Comparison of ENCODE assay signal across 31 cellular contexts in genomic region chr11:108596701-108597100, GRCh38.
"Had no signal": no experiment of that assay in that cellular context is flagged by ENCODE, and none has a peak within 500 bp of the region (broad histone marks: within the 10 kb centered on the region; RNA-seq: fewer than 3 reads in every experiment).

No MANE protein-coding gene starts in this region.

- H3K9me3 Mint-ChIP-seq: activated B cell treated with CpG ODN at 0.5 μM for 24 hours; activated CD4-positive, alpha-beta memory T cell treated with anti-CD3 and anti-CD28 coated beads for 36 hours; activated naive CD4-positive, alpha-beta T cell treated with anti-CD3 and anti-CD28 coated beads for 36 hours; activated naive CD4-positive, alpha-beta T cell treated with anti-CD3 and anti-CD28 coated beads, Interleukin-2, amount 50 U/mL, for 24 hours; activated naive CD8-positive, alpha-beta T cell treated with anti-CD3 and anti-CD28 coated beads for 36 hours; activated naive CD8-positive, alpha-beta T cell treated with anti-CD3 and anti-CD28 coated beads, Interleukin-2, amount 50 U/mL, for 24 hours; activated T-helper 1 cell treated with anti-CD3 and anti-CD28 coated beads, Interleukin-12 subunit alpha, Interleukin-12 subunit beta, Interleukin-2, Interleukin-4 antibody, amounts not matched to agents 30 ng/mL and 10 ng/mL and 1 ng/mL, durations not matched to agents 14 hours and 24 hours and 36 hours; activated T-helper 2 cell treated with anti-CD3 and anti-CD28 coated beads, Interferon-gamma antibody, Interleukin-2, Interleukin-4, amounts not matched to agents 10 μg/mL and 5 μg/mL and 100 μg/mL, durations not matched to agents 14 hours and 24 hours and 36 hours; T-helper 2 cell treated with Interferon-gamma antibody and Interleukin-4, amounts not matched to agents 5 μg/mL and 100 μg/mL, for 36 hours had no signal

- H3K36me3 Mint-ChIP-seq: activated CD4-positive, alpha-beta memory T cell treated with anti-CD3 and anti-CD28 coated beads for 36 hours; activated naive CD4-positive, alpha-beta T cell treated with anti-CD3 and anti-CD28 coated beads, Interleukin-2, amount 50 U/mL, for 24 hours had no signal

- H3K9me3 ChIP-seq: adrenal gland, body of pancreas, esophagus squamous epithelium had no signal

- H3K27me3 ChIP-seq: body of pancreas had no signal

- H3K4me3 Mint-ChIP-seq: activated B cell treated with CpG ODN at 0.5 μM for 24 hours; activated CD4-positive, alpha-beta memory T cell treated with anti-CD3 and anti-CD28 coated beads for 36 hours; activated CD8-positive, alpha-beta memory T cell treated with anti-CD3 and anti-CD28 coated beads, Interleukin-2, amount 10 ng/mL, durations not matched to agents 7 days and 5 days; activated CD8-positive, alpha-beta T cell treated with anti-CD3 and anti-CD28 coated beads, Interleukin-2, amount 10 ng/mL, durations not matched to agents 7 days and 5 days; activated naive CD4-positive, alpha-beta T cell treated with anti-CD3 and anti-CD28 coated beads for 36 hours; activated naive CD4-positive, alpha-beta T cell treated with anti-CD3 and anti-CD28 coated beads, Interleukin-2, amount 50 U/mL, for 24 hours; activated naive CD8-positive, alpha-beta T cell treated with anti-CD3 and anti-CD28 coated beads for 36 hours; activated naive CD8-positive, alpha-beta T cell treated with anti-CD3 and anti-CD28 coated beads, Interleukin-2, amount 50 U/mL, for 24 hours; activated T-helper 1 cell treated with anti-CD3 and anti-CD28 coated beads, Interleukin-12 subunit alpha, Interleukin-12 subunit beta, Interleukin-2, Interleukin-4 antibody, amounts not matched to agents 30 ng/mL and 10 ng/mL and 1 ng/mL, durations not matched to agents 14 hours and 24 hours and 36 hours; T-helper 17 cell; T-helper 2 cell treated with Interferon-gamma antibody and Interleukin-4, amounts not matched to agents 5 μg/mL and 100 μg/mL, for 36 hours had no signal

- ATAC-seq: activated CD4-positive, CD25-positive, alpha-beta regulatory T cell treated with anti-CD3 and anti-CD28 coated beads, Interleukin-2, amount 50 U/mL, for 24 hours; activated CD8-positive, alpha-beta memory T cell treated with anti-CD3 and anti-CD28 coated beads, Interleukin-2, amount 10 ng/mL, durations not matched to agents 7 days and 5 days; activated CD8-positive, alpha-beta T cell treated with anti-CD3 and anti-CD28 coated beads, Interleukin-2, amount 10 ng/mL, durations not matched to agents 7 days and 5 days; activated naive CD8-positive, alpha-beta T cell treated with anti-CD3 and anti-CD28 coated beads, Interleukin-2, amount 50 U/mL, for 24 hours; body of pancreas; T-helper 17 cell had no signal

- H3K27ac Mint-ChIP-seq: activated B cell treated with CpG ODN at 0.5 μM for 24 hours; activated CD4-positive, alpha-beta memory T cell treated with anti-CD3 and anti-CD28 coated beads for 36 hours; activated CD8-positive, alpha-beta memory T cell treated with anti-CD3 and anti-CD28 coated beads, Interleukin-2, amount 10 ng/mL, durations not matched to agents 7 days and 5 days; activated CD8-positive, alpha-beta T cell treated with anti-CD3 and anti-CD28 coated beads, Interleukin-2, amount 10 ng/mL, durations not matched to agents 7 days and 5 days; activated naive CD4-positive, alpha-beta T cell treated with anti-CD3 and anti-CD28 coated beads for 36 hours; activated naive CD4-positive, alpha-beta T cell treated with anti-CD3 and anti-CD28 coated beads, Interleukin-2, amount 50 U/mL, for 24 hours; activated naive CD8-positive, alpha-beta T cell treated with anti-CD3 and anti-CD28 coated beads for 36 hours; activated naive CD8-positive, alpha-beta T cell treated with anti-CD3 and anti-CD28 coated beads, Interleukin-2, amount 50 U/mL, for 24 hours; activated T-helper 1 cell treated with anti-CD3 and anti-CD28 coated beads, Interleukin-12 subunit alpha, Interleukin-12 subunit beta, Interleukin-2, Interleukin-4 antibody, amounts not matched to agents 30 ng/mL and 10 ng/mL and 1 ng/mL, durations not matched to agents 14 hours and 24 hours and 36 hours; activated T-helper 2 cell treated with anti-CD3 and anti-CD28 coated beads, Interferon-gamma antibody, Interleukin-2, Interleukin-4, amounts not matched to agents 10 μg/mL and 5 μg/mL and 100 μg/mL, durations not matched to agents 14 hours and 24 hours and 36 hours; T-helper 17 cell; T-helper 2 cell treated with Interferon-gamma antibody and Interleukin-4, amounts not matched to agents 5 μg/mL and 100 μg/mL, for 36 hours had no signal

- H3K27me3 Mint-ChIP-seq: activated naive CD4-positive, alpha-beta T cell treated with anti-CD3 and anti-CD28 coated beads, Interleukin-2, amount 50 U/mL, for 24 hours had no signal

- H3K4me3 ChIP-seq: adrenal gland, body of pancreas, esophagus squamous epithelium had no signal

- DNase-seq: activated B cell treated with CpG ODN at 0.5 μM for 24 hours; activated CD4-positive, alpha-beta memory T cell treated with anti-CD3 and anti-CD28 coated beads for 36 hours; activated CD4-positive, alpha-beta T cell treated with anti-CD3 and anti-CD28 coated beads for 48 hours; activated CD8-positive, alpha-beta memory T cell treated with anti-CD3 and anti-CD28 coated beads, Interleukin-2, amount 10 ng/mL, durations not matched to agents 7 days and 5 days; activated CD8-positive, alpha-beta memory T cell treated with anti-CD3 and anti-CD28 coated beads, Interleukin-2, amount 50 U/mL, for 4 hours; activated CD8-positive, alpha-beta T cell treated with anti-CD3 and anti-CD28 coated beads, Interleukin-2, amount 10 ng/mL, durations not matched to agents 7 days and 5 days; activated effector memory CD4-positive, alpha-beta T cell treated with anti-CD3 and anti-CD28 coated beads, Interleukin-2, amount 50 U/mL, for 16 hours; activated naive CD4-positive, alpha-beta T cell treated with anti-CD3 and anti-CD28 coated beads for 36 hours; activated naive CD8-positive, alpha-beta T cell treated with anti-CD3 and anti-CD28 coated beads for 36 hours; activated naive CD8-positive, alpha-beta T cell treated with anti-CD3 and anti-CD28 coated beads, Interleukin-2, amount 50 U/mL, for 24 hours; activated T-cell treated with anti-CD3 and anti-CD28 coated beads, Interleukin-2, amount 50 U/mL, for 1 hour; activated T-cell treated with anti-CD3 and anti-CD28 coated beads, Interleukin-2, amount 50 U/mL, for 48 hours; adrenal gland; amygdala; aorta; body of pancreas; caudate nucleus; cortex of kidney; dermis blood vessel endothelial cell; effector CD8-positive, alpha-beta T cell; esophagus squamous epithelium; head of caudate nucleus; T-helper 17 cell; T1000; WERI-Rb-1 had no signal

- H3K36me3 ChIP-seq: adrenal gland, esophagus squamous epithelium, WERI-Rb-1 had no signal

- H3K27ac ChIP-seq: adrenal gland, body of pancreas, epithelial cell of prostate, esophagus squamous epithelium, WERI-Rb-1 had no signal
